8 cellular contexts compared by ENCODE assay signal in the genomic region with DNA sequence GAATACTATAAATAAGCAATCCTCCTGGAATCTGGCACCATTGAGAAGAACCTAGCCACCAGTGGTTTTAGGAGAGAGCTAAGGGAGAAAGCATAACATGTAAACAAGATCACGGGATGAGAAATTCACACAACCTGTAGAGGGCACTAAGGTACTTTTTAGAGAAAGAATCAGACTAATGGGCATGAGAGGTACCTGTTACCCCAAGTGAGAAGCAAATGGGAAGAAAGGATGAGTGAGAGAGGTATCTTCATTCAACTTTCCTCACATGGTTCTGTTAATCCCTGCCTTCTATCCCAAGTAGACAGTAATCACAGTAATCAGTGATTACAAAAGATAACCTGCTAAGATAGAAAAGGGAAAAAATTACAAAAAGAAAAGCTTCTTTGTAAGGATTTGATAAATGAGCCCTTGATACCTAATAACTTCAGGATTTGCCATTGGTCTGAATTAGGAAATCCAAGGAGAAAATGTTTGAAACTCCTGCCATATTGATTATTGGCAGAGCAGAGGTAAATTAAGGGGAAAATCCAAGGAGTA.
DNase-seq lines count a peak whose midpoint lies in the region; ATAC-seq and TF ChIP-seq lines count a peak whose summit lies in the region.

No MANE protein-coding gene starts in this region.

- TF ChIP-seq CTCF in DOHH2 (IDR thresholded peaks at IDR 0.05; ENCODE audit: low read depth, low read length, poor library complexity, severe bottlenecking) (peak; percentile 36), fibroblast of the aortic adventitia (IDR thresholded peaks at IDR 0.05; ENCODE audit: insufficient read depth, low read length) (peak; percentile 58), sigmoid colon (IDR thresholded peaks at IDR 0.05) (peak in 3 of 4 experiments; percentile 18 to 45 (median 26))

- no peak overlapping the region for H3K4me2 ChIP-seq in DOHH2 (ENCODE audit: low read length)

- H3K9me2 ChIP-seq in DOHH2 (replicated peaks; ENCODE audit: control insufficient read depth, low read length) = no peaks in the 10 kb centered on the region; the same call in 1 of the 2 replicates

- no peak overlapping the region for H3K27ac Mint-ChIP-seq in stimulated activated memory B cell treated with anti-CD40 and anti-IgM and Interleukin-4, amounts not matched to agents 10 μg/mL and 1 μg/mL and 100 μg/mL, for 72 hours
- no peak overlapping the region for H3K27ac Mint-ChIP-seq in activated T-cell treated with anti-CD3 and anti-CD28 coated beads, Interleukin-2, amount 50 U/mL, for 72 hours

- H3K27ac ChIP-seq in DOHH2 (ENCODE audit: low read depth, low read length) (no peak overlapping the region), sigmoid colon (no peak overlapping the region)

- peak; percentile 68 for DNase-seq in NOMO-1 treated with DMSO at 0.1 percent for 48 hours (lab: John Stamatoyannopoulos, UW; ENCODE audit: unreplicated experiment)
- peak; percentile 73 for DNase-seq in fibroblast of the aortic adventitia (ENCODE audit: low read depth)
- DNase-seq in sigmoid colon = no peak
- no peak for DNase-seq in activated T-cell treated with anti-CD3 and anti-CD28 coated beads, Interleukin-2, amount 50 U/mL, for 72 hours

- H3K79me2 ChIP-seq in DOHH2 (ENCODE audit: control insufficient read depth, low read length) = no peaks in the 10 kb centered on the region

- no peak overlapping the region for H3K4me3 ChIP-seq in DOHH2 (ENCODE audit: low read length)
- H3K4me3 ChIP-seq in fibroblast of the aortic adventitia (ENCODE audit: low read depth, low read length) = no peak overlapping the region
- H3K4me3 ChIP-seq in sigmoid colon = no peak overlapping the region

- no peaks in the 10 kb centered on the region for H3K36me3 ChIP-seq in DOHH2 (ENCODE audit: control insufficient read depth, low read length)
- H3K36me3 ChIP-seq in sigmoid colon = no peaks in the 10 kb centered on the region

- H3K4me1 ChIP-seq in DOHH2 (ENCODE audit: control insufficient read depth, low read length) = no peaks in the 10 kb centered on the region
- peaks cover 0 to 6% (median 0%) of the 10 kb centered on the region in 4 donors for H3K4me1 ChIP-seq in sigmoid colon

- H3K36me3 Mint-ChIP-seq in stimulated activated memory B cell treated with anti-CD40 and anti-IgM and Interleukin-4, amounts not matched to agents 10 μg/mL and 1 μg/mL and 100 μg/mL, for 72 hours = no peaks in the 10 kb centered on the region
- no peaks in the 10 kb centered on the region for H3K36me3 Mint-ChIP-seq in activated T-cell treated with anti-CD3 and anti-CD28 coated beads, Interleukin-2, amount 50 U/mL, for 72 hours (ENCODE audit: insufficient read depth in 2 of 2)

- no peaks in the 10 kb centered on the region for H3K27me3 Mint-ChIP-seq in stimulated activated memory B cell treated with anti-CD40 and anti-IgM and Interleukin-4, amounts not matched to agents 10 μg/mL and 1 μg/mL and 100 μg/mL, for 72 hours
- H3K27me3 Mint-ChIP-seq in activated T-cell treated with anti-CD3 and anti-CD28 coated beads, Interleukin-2, amount 50 U/mL, for 72 hours (ENCODE audit: low read depth) = no peaks in the 10 kb centered on the region

- H3K9me3 Mint-ChIP-seq in stimulated activated memory B cell treated with anti-CD40 and anti-IgM and Interleukin-4, amounts not matched to agents 10 μg/mL and 1 μg/mL and 100 μg/mL, for 72 hours = no peaks in the 10 kb centered on the region
- H3K9me3 Mint-ChIP-seq in activated T-cell treated with anti-CD3 and anti-CD28 coated beads, Interleukin-2, amount 50 U/mL, for 72 hours = no peaks in the 10 kb centered on the region

- H3K27me3 ChIP-seq in DOHH2 (ENCODE audit: control insufficient read depth, low read length) (no peaks in the 10 kb centered on the region), sigmoid colon (no peaks in the 10 kb centered on the region)

- no peak for TF ChIP-seq EP300 in sigmoid colon (IDR thresholded peaks at IDR 0.05)

- intact Hi-C loops in sigmoid colon (cut with DNase I) = no loop called here

- no peaks in the 10 kb centered on the region for H4K20me1 ChIP-seq in DOHH2 (ENCODE audit: control insufficient read depth, insufficient read depth, low read depth, low read length)

- no peak overlapping the region for H3K4me3 Mint-ChIP-seq in stimulated activated memory B cell treated with anti-CD40 and anti-IgM and Interleukin-4, amounts not matched to agents 10 μg/mL and 1 μg/mL and 100 μg/mL, for 72 hours
- no peak overlapping the region for H3K4me3 Mint-ChIP-seq in activated T-cell treated with anti-CD3 and anti-CD28 coated beads, Interleukin-2, amount 50 U/mL, for 72 hours

- H3K9me3 ChIP-seq in DOHH2 (ENCODE audit: control insufficient read depth, insufficient read depth, low read length) = no peaks in the 10 kb centered on the region
- H3K9me3 ChIP-seq in sigmoid colon = no peaks in the 10 kb centered on the region

- no peaks in the 10 kb centered on the region for H3F3A ChIP-seq in DOHH2 (ENCODE audit: control insufficient read depth, insufficient read depth)

- H3K4me1 Mint-ChIP-seq in stimulated activated memory B cell treated with anti-CD40 and anti-IgM and Interleukin-4, amounts not matched to agents 10 μg/mL and 1 μg/mL and 100 μg/mL, for 72 hours = peaks cover 8% of the 10 kb centered on the region
- peaks cover 4% of the 10 kb centered on the region for H3K4me1 Mint-ChIP-seq in activated T-cell treated with anti-CD3 and anti-CD28 coated beads, Interleukin-2, amount 50 U/mL, for 72 hours (ENCODE audit: low read depth)

- ATAC-seq in GM21447 (IDR thresholded peaks at IDR 0.05; ENCODE audit: unreplicated experiment) (peak; percentile 59), HG03558 (IDR thresholded peaks at IDR 0.05; ENCODE audit: extremely low read depth, unreplicated experiment) (peak; percentile 52)
- ATAC-seq in stimulated activated memory B cell treated with anti-CD40 and anti-IgM and Interleukin-4, amounts not matched to agents 10 μg/mL and 1 μg/mL and 100 μg/mL, for 72 hours = no peak
- no peak for ATAC-seq in activated T-cell treated with anti-CD3 and anti-CD28 coated beads, Interleukin-2, amount 50 U/mL, for 72 hours (replicated peaks in 1 of 2)

- WGBS in sigmoid colon, 2 donors = 9 to 14% methylated on average over 1 of the region's 1 CpG

- no peak for TF ChIP-seq POLR2A in sigmoid colon (IDR thresholded peaks at IDR 0.05)

Comparison
In these comparisons a context has a peak if more than half of its experiments do, and no peak if none do; other contexts are left out.
1. ATAC-seq: peak in GM21447 (single experiment) and HG03558 (single experiment); none in stimulated activated memory B cell treated with anti-CD40 and anti-IgM and Interleukin-4, amounts not matched to agents 10 μg/mL and 1 μg/mL and 100 μg/mL, for 72 hours (single experiment) and activated T-cell treated with anti-CD3 and anti-CD28 coated beads, Interleukin-2, amount 50 U/mL, for 72 hours (0 of 2).
2. DNase-seq: peak in NOMO-1 treated with DMSO at 0.1 percent for 48 hours (single experiment) and fibroblast of the aortic adventitia (single experiment); none in sigmoid colon (single experiment) and activated T-cell treated with anti-CD3 and anti-CD28 coated beads, Interleukin-2, amount 50 U/mL, for 72 hours (0 of 2).
3. Peak in every context shown above with its lines, with median percentiles within 50 percentile points of each other: CTCF ChIP-seq.